24 cellular contexts compared by ENCODE assay signal in genomic region chr3:178202199-178202598, GRCh38.
DNase-seq lines count a peak whose midpoint lies in the region; ATAC-seq and FAIRE-seq lines count a peak whose summit lies in the region.
"Had no signal": no experiment of that assay in that cellular context is flagged by ENCODE, and none has a peak within 500 bp of the region (broad histone marks: within the 10 kb centered on the region; RNA-seq: fewer than 3 reads in every experiment).

No MANE protein-coding gene starts in this region.

- no peak overlapping the region for H3K4me3 ChIP-seq in mesendoderm (ENCODE audit: low read length)
- H3K4me3 ChIP-seq: GM12878, left ventricle myocardium inferior, spleen, tibial artery had no signal

- peak; percentile 18 for FAIRE-seq in colon (lab: Jason Lieb, UNC)
- FAIRE-seq: bronchial epithelial cell, GM12878 had no signal

- H3K4me1 ChIP-seq in mesendoderm (ENCODE audit: control insufficient read depth, low read depth, low read length): peaks cover 10% of the 10 kb centered on the region

- ATAC-seq in HG03097 (IDR thresholded peaks at IDR 0.05; ENCODE audit: low FRiP score, unreplicated experiment) (no peak), GM21447 (IDR thresholded peaks at IDR 0.05; ENCODE audit: unreplicated experiment) (no peak)
- ATAC-seq: GM12878 had no signal

- DNase-seq in NCI-H1436 (lab: John Stamatoyannopoulos, UW) (peak; percentile 70), NCI-H748 (lab: John Stamatoyannopoulos, UW; ENCODE audit: unreplicated experiment) (peak; percentile 80), mesendoderm (no peak), HUDEP-2 (lab: John Stamatoyannopoulos, UW; ENCODE audit: unreplicated experiment in 76 of 76) (no peak)
- DNase-seq: activated CD4-positive, alpha-beta T cell treated with anti-CD3 and anti-CD28 coated beads for 1 hour; activated T-cell treated with anti-CD3 and anti-CD28 coated beads, Interleukin-2, amount 50 U/mL, for 1 hour; AML-193; amygdala; CD8-positive, alpha-beta memory T cell; immature natural killer cell; left ventricle myocardium inferior; NCI-H2081 treated with DMSO at 0.1 percent for 48 hours; NCI-H510A; RPMI8226; spleen; stimulated activated CD4-positive, alpha-beta T cell treated with anti-CD3 and anti-CD28 coated beads, Interleukin-4, amount 100 ng/mL, for 1 hour; stimulated activated naive CD4-positive, alpha-beta T cell; T-helper 9 cell; tibial artery had no signal

- H2AK5ac ChIP-seq in mesendoderm (ENCODE audit: low read length): no peak overlapping the region

- no peaks in the 10 kb centered on the region for H3K36me3 ChIP-seq in mesendoderm (ENCODE audit: control insufficient read depth, insufficient read depth, low read length)
- H3K36me3 ChIP-seq: left ventricle myocardium inferior, spleen, tibial artery had no signal

- H2BK5ac ChIP-seq in mesendoderm (ENCODE audit: low read length): no peak overlapping the region

- H3K79me1 ChIP-seq in mesendoderm (ENCODE audit: low read length): no peaks in the 10 kb centered on the region

- no peak overlapping the region for H3K27ac ChIP-seq in mesendoderm (ENCODE audit: low read depth, low read length)
- H3K27ac ChIP-seq: spleen had no signal

- no peak overlapping the region for H4K8ac ChIP-seq in mesendoderm (ENCODE audit: low read depth, low read length)

- no peak overlapping the region for H2BK120ac ChIP-seq in mesendoderm (ENCODE audit: low read depth, low read length)

- H2BK15ac ChIP-seq in mesendoderm (replicated peaks; ENCODE audit: low read depth): no peak overlapping the region

- no CpG with 5 or more reads among the region's 3 CpGs for WGBS in mesendoderm (ENCODE audit: extremely low coverage, insufficient coverage, low lambda C conversion rate)

- H3K79me2 ChIP-seq in mesendoderm (ENCODE audit: control insufficient read depth, insufficient read depth, low read length): no peaks in the 10 kb centered on the region

- no peak overlapping the region for H4K5ac ChIP-seq in mesendoderm (ENCODE audit: low read length)

- H3K4ac ChIP-seq in mesendoderm (ENCODE audit: low read depth, low read length): peak overlapping the region; percentile 71

- no peak overlapping the region for H3K4me2 ChIP-seq in mesendoderm (ENCODE audit: low read length)

- H3K9ac ChIP-seq in mesendoderm (ENCODE audit: low read length): no peak overlapping the region

- H3K23ac ChIP-seq in mesendoderm (ENCODE audit: low read length): no peak overlapping the region

- no peak overlapping the region for H3K56ac ChIP-seq in mesendoderm (ENCODE audit: low read length)

- no peak overlapping the region for H3K18ac ChIP-seq in mesendoderm (ENCODE audit: low read length)

- H3K27me3 ChIP-seq in mesendoderm (ENCODE audit: insufficient read depth, low read length, poor library complexity): no peaks in the 10 kb centered on the region
- H3K27me3 ChIP-seq: spleen, tibial artery had no signal

Comparison
In these comparisons a context has a peak if more than half of its experiments do, and no peak if none do; other contexts are left out.
1. DNase-seq: peak in NCI-H1436 (single experiment) and NCI-H748 (single experiment); none in mesendoderm (single experiment) and HUDEP-2 (0 of 76).